In the genomic region with DNA sequence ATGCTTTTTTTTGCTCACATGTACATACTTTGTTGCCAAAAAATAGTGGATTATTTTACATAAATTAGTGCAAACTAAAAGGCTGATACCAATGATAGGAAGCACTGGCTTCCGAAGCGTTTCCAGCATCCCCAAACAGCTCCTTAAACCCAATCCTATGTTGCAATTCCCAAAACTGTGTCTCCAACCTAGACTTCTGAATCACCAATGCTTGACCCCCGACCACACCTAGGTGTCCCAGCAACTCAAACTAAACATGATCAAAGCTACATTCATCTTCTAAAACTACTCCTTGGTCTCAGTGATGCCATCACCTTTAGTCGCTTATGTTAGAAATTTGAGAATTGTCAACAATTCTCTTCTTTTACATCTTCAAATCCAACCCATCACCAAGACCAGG, we compare ENCODE assay signal across 3 cellular contexts.
TF ChIP-seq lines count a peak whose summit lies in the region.

No MANE protein-coding gene starts in this region.

TF ChIP-seq in A549, 52 proteins besides CTCF, POLR2A, EP300 and RAD21:
- TF ChIP-seq MAX (IDR thresholded peaks at IDR 0.05) = no peak
- no peak for TF ChIP-seq REST (IDR thresholded peaks at IDR 0.05)
- 0 out of 4 replicates have a peak, but pooled peaks of 1 of the 2 experiments have one; percentile 12 for TF ChIP-seq CEBPB (IDR thresholded peaks at IDR 0.05)

TF ChIP-seq in IMR-90, 13 proteins besides CTCF, POLR2A, EP300 and RAD21:
- peak; percentile 71 for TF ChIP-seq CEBPB (IDR thresholded peaks at IDR 0.05; ENCODE audit: low read depth, low read length)
- no peak for TF ChIP-seq RCOR1 (IDR thresholded peaks at IDR 0.05; ENCODE audit: insufficient replicate concordance, low read length)

TF ChIP-seq in WTC11, 78 proteins besides CTCF, POLR2A, EP300 and RAD21:
- no peak for TF ChIP-seq PRRX2 (CRISPR knock-in tag; IDR thresholded peaks at IDR 0.05)
- TF ChIP-seq, protein P1, sequence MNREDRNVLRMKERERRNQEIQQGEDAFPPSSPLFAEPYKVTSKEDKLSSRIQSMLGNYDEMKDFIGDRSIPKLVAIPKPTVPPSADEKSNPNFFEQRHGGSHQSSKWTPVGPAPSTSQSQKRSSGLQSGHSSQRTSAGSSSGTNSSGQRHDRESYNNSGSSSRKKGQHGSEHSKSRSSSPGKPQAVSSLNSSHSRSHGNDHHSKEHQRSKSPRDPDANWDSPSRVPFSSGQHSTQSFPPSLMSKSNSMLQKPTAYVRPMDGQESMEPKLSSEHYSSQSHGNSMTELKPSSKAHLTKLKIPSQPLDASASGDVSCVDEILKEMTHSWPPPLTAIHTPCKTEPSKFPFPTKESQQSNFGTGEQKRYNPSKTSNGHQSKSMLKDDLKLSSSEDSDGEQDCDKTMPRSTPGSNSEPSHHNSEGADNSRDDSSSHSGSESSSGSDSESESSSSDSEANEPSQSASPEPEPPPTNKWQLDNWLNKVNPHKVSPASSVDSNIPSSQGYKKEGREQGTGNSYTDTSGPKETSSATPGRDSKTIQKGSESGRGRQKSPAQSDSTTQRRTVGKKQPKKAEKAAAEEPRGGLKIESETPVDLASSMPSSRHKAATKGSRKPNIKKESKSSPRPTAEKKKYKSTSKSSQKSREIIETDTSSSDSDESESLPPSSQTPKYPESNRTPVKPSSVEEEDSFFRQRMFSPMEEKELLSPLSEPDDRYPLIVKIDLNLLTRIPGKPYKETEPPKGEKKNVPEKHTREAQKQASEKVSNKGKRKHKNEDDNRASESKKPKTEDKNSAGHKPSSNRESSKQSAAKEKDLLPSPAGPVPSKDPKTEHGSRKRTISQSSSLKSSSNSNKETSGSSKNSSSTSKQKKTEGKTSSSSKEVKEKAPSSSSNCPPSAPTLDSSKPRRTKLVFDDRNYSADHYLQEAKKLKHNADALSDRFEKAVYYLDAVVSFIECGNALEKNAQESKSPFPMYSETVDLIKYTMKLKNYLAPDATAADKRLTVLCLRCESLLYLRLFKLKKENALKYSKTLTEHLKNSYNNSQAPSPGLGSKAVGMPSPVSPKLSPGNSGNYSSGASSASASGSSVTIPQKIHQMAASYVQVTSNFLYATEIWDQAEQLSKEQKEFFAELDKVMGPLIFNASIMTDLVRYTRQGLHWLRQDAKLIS (CRISPR knock-in tag; IDR thresholded peaks at IDR 0.05; ENCODE audit: borderline replicate concordance) = no peak
- TF ChIP-seq ZNF219 (CRISPR knock-in tag; IDR thresholded peaks at IDR 0.05; ENCODE audit: borderline replicate concordance) = no peak
- TF ChIP-seq RORB (CRISPR knock-in tag; IDR thresholded peaks at IDR 0.05) = no peak
- no peak for TF ChIP-seq TCF7 (CRISPR knock-in tag; IDR thresholded peaks at IDR 0.05; ENCODE audit: low read depth)
